In genomic region chr11:65113839-65114238, GRCh38 we compare ENCODE assay signal across 12 cellular contexts. TPM values are rescaled to one million over a fixed set of nuclear protein-coding genes. Genes with fewer than 3 reads are reported as not detected.
DNase-seq lines count a peak whose midpoint lies in the region; ATAC-seq, FAIRE-seq and TF ChIP-seq lines count a peak whose summit lies in the region.
"Had no signal": no experiment of that assay in that cellular context is flagged by ENCODE, and none has a peak within 500 bp of the region (broad histone marks: within the 10 kb centered on the region; RNA-seq: fewer than 3 reads in every experiment).

No MANE protein-coding gene starts in this region.

- H4K20me1 ChIP-seq in HepG2 (ENCODE audit: insufficient read depth, low read length): no peaks in the 10 kb centered on the region

- intact Hi-C loops in left ventricle myocardium inferior (cut with micrococcal nuclease): no loop called here
- intact Hi-C loops in left ventricle myocardium superior (cut with micrococcal nuclease): no loop called here
- intact Hi-C loops in activated T-helper 1 cell treated with anti-CD3 and anti-CD28 coated beads, Interleukin-12 subunit alpha, Interleukin-12 subunit beta, Interleukin-2, Interleukin-4 antibody, amounts not matched to agents 30 ng/mL and 10 ng/mL and 1 ng/mL, durations not matched to agents 14 hours and 24 hours and 36 hours (cut with micrococcal nuclease): loop anchor here (5.0 to 10.0 kb wide), 2 partner anchors 312 to 501 kb away; partner anchors contain the start of genes MAP3K11, MAP4K2 and PCNX3
- intact Hi-C loops in HepG2 (cut with micrococcal nuclease; ENCODE audit: unreplicated experiment): loop anchor here (2.0 kb wide), 1 partner anchor 67 kb away; the partner anchor contains the start of gene CAPN1
- intact Hi-C loops in thyroid gland (cut with DNase I): loop anchor here (5.0 to 10.0 kb wide), 3 partner anchors 68 to 199 kb away; partner anchors contain the start of genes ARL2, ATG2A and CAPN1

- peaks cover 77% of the 10 kb centered on the region for H3K4me1 ChIP-seq in left ventricle myocardium inferior
- peaks cover 37% of the 10 kb centered on the region for H3K4me1 ChIP-seq in HepG2 (ENCODE audit: insufficient read depth, low read length)
- peaks cover 37 to 48% of the 10 kb centered on the region in 2 donors for H3K4me1 ChIP-seq in thyroid gland

- H3K27ac ChIP-seq in left ventricle myocardium inferior (replicated peaks) (peak overlapping the region; percentile 84), HepG2 (ENCODE audit: extremely low read length, insufficient read depth, low read length) (no peak overlapping the region), thyroid gland (peak overlapping the region in 2 of 3 donors; percentile 39 to 74)
- H3K27ac ChIP-seq: SJSA1 had no signal

- H2AFZ ChIP-seq in HepG2 (ENCODE audit: low read length): no peak overlapping the region

- TF ChIP-seq EP300 in HepG2 (IDR thresholded peaks at IDR 0.05; ENCODE audit: low read depth in 2 of 2, low read length in 2 of 2) (no peak), HepG2 (CRISPR knock-in tag; IDR thresholded peaks at IDR 0.05; ENCODE audit: borderline replicate concordance) (no peak)

- no peaks in the 10 kb centered on the region for H3K27me3 ChIP-seq in left ventricle myocardium inferior (ENCODE audit: low read depth)
- H3K27me3 ChIP-seq in HepG2 (ENCODE audit: control insufficient read depth in 1 of 2, insufficient read depth in 2 of 2, low read length in 2 of 2): no peaks in the 10 kb centered on the region
- H3K27me3 ChIP-seq in thyroid gland: no peaks in the 10 kb centered on the region
- H3K27me3 ChIP-seq: MG63 had no signal

- no peak for TF ChIP-seq CTCF in left ventricle myocardium inferior (IDR thresholded peaks at IDR 0.05; ENCODE audit: borderline replicate concordance)
- no peak for TF ChIP-seq CTCF in HepG2 (CRISPR knock-in tag; IDR thresholded peaks at IDR 0.05)
- no peak for TF ChIP-seq CTCF in thyroid gland (IDR thresholded peaks at IDR 0.05)

- WGBS in HepG2 (ENCODE audit: low lambda C conversion rate): 90% methylated on average over 4 of the region's 6 CpGs
- 41 to 50% methylated on average over 6 of the region's 6 CpGs for WGBS in thyroid gland, 2 donors

- peak overlapping the region; percentile 37 for H3K27ac Mint-ChIP-seq in activated T-helper 1 cell treated with anti-CD3 and anti-CD28 coated beads, Interleukin-12 subunit alpha, Interleukin-12 subunit beta, Interleukin-2, Interleukin-4 antibody, amounts not matched to agents 30 ng/mL and 10 ng/mL and 1 ng/mL, durations not matched to agents 14 hours and 24 hours and 36 hours

- peak in 1 of 2 experiments; percentile 33; a peak in 2 of 4 replicates for TF ChIP-seq POLR2A in HepG2 (IDR thresholded peaks at IDR 0.05; ENCODE audit: insufficient read depth in 1 of 2, low read depth in 2 of 2, low read length in 2 of 2)
- TF ChIP-seq POLR2A in thyroid gland (IDR thresholded peaks at IDR 0.05): no peak

- peak overlapping the region; percentile 77 for H3K4me3 ChIP-seq in left ventricle myocardium inferior
- H3K4me3 ChIP-seq in HepG2 (replicated peaks in 1 of 3; ENCODE audit: insufficient read depth in 1 of 3, low read depth in 2 of 3, low read length in 3 of 3): peak overlapping the region in 1 of 3 experiments; percentile 95; a peak in 2 of 6 replicates
- no peak overlapping the region for H3K4me3 ChIP-seq in thyroid gland (replicated peaks in 1 of 3)
- H3K4me3 ChIP-seq: MG63, SJSA1 had no signal

- FAIRE-seq in HepG2 (lab: Jason Lieb, UNC): no peak
- FAIRE-seq: bronchial epithelial cell, islet of Langerhans had no signal

- DNase-seq in left ventricle myocardium inferior (no peak), left ventricle myocardium superior (no peak), HepG2 (ENCODE audit: low spot score) (no peak), thyroid gland (peak in 1 of 2 donors; percentile 19), COLO829 (ENCODE audit: low spot score) (no peak), DMS153 treated with DMSO at 0.1 percent for 48 hours (lab: John Stamatoyannopoulos, UW; ENCODE audit: unreplicated experiment) (no peak), occipital lobe (lab: John Stamatoyannopoulos, UW) (no peak)
- no peak for DNase-seq in activated T-helper 1 cell treated with anti-CD3 and anti-CD28 coated beads, Interleukin-12 subunit alpha, Interleukin-12 subunit beta, Interleukin-2, Interleukin-4 antibody, amounts not matched to agents 30 ng/mL and 10 ng/mL and 1 ng/mL, durations not matched to agents 14 hours and 24 hours and 36 hours (ENCODE audit: low spot score)
- DNase-seq: MG63 had no signal

- peaks cover 2% of the 10 kb centered on the region for H3K27me3 Mint-ChIP-seq in activated T-helper 1 cell treated with anti-CD3 and anti-CD28 coated beads, Interleukin-12 subunit alpha, Interleukin-12 subunit beta, Interleukin-2, Interleukin-4 antibody, amounts not matched to agents 30 ng/mL and 10 ng/mL and 1 ng/mL, durations not matched to agents 14 hours and 24 hours and 36 hours (ENCODE audit: insufficient read depth)

- H3K9me3 Mint-ChIP-seq in activated T-helper 1 cell treated with anti-CD3 and anti-CD28 coated beads, Interleukin-12 subunit alpha, Interleukin-12 subunit beta, Interleukin-2, Interleukin-4 antibody, amounts not matched to agents 30 ng/mL and 10 ng/mL and 1 ng/mL, durations not matched to agents 14 hours and 24 hours and 36 hours: no peaks in the 10 kb centered on the region

- POLR2A ChIA-PET in HepG2 (lab: Yijun Ruan, JAX): interaction anchor here (0.6 to 5.0 kb wide), 5 partner anchors 8 to 209 kb away, joined by 3 to 86 read pairs (median 53); partner anchors contain the start of genes FAU, MRPL49, SAC3D1 and SYVN1

- H3K9me3 ChIP-seq in left ventricle myocardium inferior (replicated peaks): no peaks in the 10 kb centered on the region
- no peaks in the 10 kb centered on the region for H3K9me3 ChIP-seq in HepG2 (ENCODE audit: low read length)
- H3K9me3 ChIP-seq in thyroid gland: no peaks in the 10 kb centered on the region
- H3K9me3 ChIP-seq: MG63, SJSA1 had no signal

- peak overlapping the region; percentile 96 for H3K4me2 ChIP-seq in HepG2 (ENCODE audit: low read depth, low read length)

- peaks cover 10% of the 10 kb centered on the region for H3K79me2 ChIP-seq in HepG2 (ENCODE audit: insufficient read depth, low read length)

- BruUV-seq in HepG2 (replicated peaks; lab: Mats Ljungman, UMichigan): TSS peak; percentile 44

- CTCF ChIA-PET in HepG2 (lab: Yijun Ruan, JAX; ENCODE audit: low intra/inter-chr PET ratio, low total read pairs): no interaction called here

- ATAC-seq in left ventricle myocardium superior (no peak), HepG2 (no peak)

- H3K36me3 ChIP-seq in left ventricle myocardium inferior: peaks cover 34% of the 10 kb centered on the region
- peaks cover 1 to 11% of the 10 kb centered on the region in 2 experiments; a peak in 4 of 5 replicates for H3K36me3 ChIP-seq in HepG2 (replicated peaks in 1 of 2; ENCODE audit: control insufficient read depth in 1 of 2, insufficient read depth in 2 of 2, low read length in 2 of 2)
- H3K36me3 ChIP-seq in thyroid gland: peaks cover 3 to 10% of the 10 kb centered on the region in 2 donors

- H3K4me3 Mint-ChIP-seq in activated T-helper 1 cell treated with anti-CD3 and anti-CD28 coated beads, Interleukin-12 subunit alpha, Interleukin-12 subunit beta, Interleukin-2, Interleukin-4 antibody, amounts not matched to agents 30 ng/mL and 10 ng/mL and 1 ng/mL, durations not matched to agents 14 hours and 24 hours and 36 hours: peak overlapping the region; percentile 92

- peaks cover 22% of the 10 kb centered on the region for H3K36me3 Mint-ChIP-seq in activated T-helper 1 cell treated with anti-CD3 and anti-CD28 coated beads, Interleukin-12 subunit alpha, Interleukin-12 subunit beta, Interleukin-2, Interleukin-4 antibody, amounts not matched to agents 30 ng/mL and 10 ng/mL and 1 ng/mL, durations not matched to agents 14 hours and 24 hours and 36 hours (ENCODE audit: low read depth)

- in situ Hi-C loops in HepG2 (cut with HindIII; ENCODE audit: extremely low pct_ligation_motif_present, low pct_unique_long_range_greater_than_20kb): loop anchor here (5.0 kb wide), 1 partner anchor 68 kb away; the partner anchor contains the start of gene CAPN1

- peaks cover 44% of the 10 kb centered on the region for H3K4me1 Mint-ChIP-seq in activated T-helper 1 cell treated with anti-CD3 and anti-CD28 coated beads, Interleukin-12 subunit alpha, Interleukin-12 subunit beta, Interleukin-2, Interleukin-4 antibody, amounts not matched to agents 30 ng/mL and 10 ng/mL and 1 ng/mL, durations not matched to agents 14 hours and 24 hours and 36 hours (ENCODE audit: low read depth)

- peak overlapping the region; percentile 84; the same call in 1 of the 2 replicates for H3K9ac ChIP-seq in HepG2 (ENCODE audit: insufficient read depth, low read depth, low read length)

- TF ChIP-seq RAD21 in HepG2 (CRISPR knock-in tag; IDR thresholded peaks at IDR 0.05): no peak

RNA-seq across cellular contexts. Expression of gene TM7SF2, which starts 2.2 kb away (rescaled TPM):
- total RNA-seq in left ventricle myocardium inferior: 56.7 TPM
- 112 TPM for total RNA-seq in left ventricle myocardium superior
- 32.2 and 32.8 TPM in 2 replicates for total RNA-seq in activated T-helper 1 cell treated with anti-CD3 and anti-CD28 coated beads, Interleukin-12 subunit alpha, Interleukin-12 subunit beta, Interleukin-2, Interleukin-4 antibody, amounts not matched to agents 30 ng/mL and 10 ng/mL and 1 ng/mL, durations not matched to agents 14 hours and 24 hours and 36 hours
- total RNA-seq in HepG2 (2016; rRNA removed; fragmentation: Illumina TruSeq; extraction: Trizol): 28.8 and 66.9 TPM in 2 replicates
- total RNA-seq in HepG2 (2016; cell fraction: cytosol; rRNA removed; fragmentation: Illumina TruSeq; extraction: Trizol; ENCODE audit: low read depth): 49.5 and 66.5 TPM in 2 replicates
- 29.7 and 70.5 TPM in 2 replicates for total RNA-seq in HepG2 (2016; cell fraction: insoluble cytoplasmic fraction; rRNA removed; fragmentation: Illumina TruSeq; extraction: Trizol)
- 64.7 and 77.2 TPM in 2 replicates for total RNA-seq in HepG2 (2016; cell fraction: membrane; rRNA removed; fragmentation: Illumina TruSeq; extraction: Trizol)
- total RNA-seq in HepG2 (2016; cell fraction: nucleus; rRNA removed; fragmentation: Illumina TruSeq; extraction: Trizol): 57.7 and 67.5 TPM in 2 replicates
- 56.0 and 75.6 TPM in 2 replicates for polyA plus RNA-seq in HepG2 (2011; rRNA removed)
- 60.6 and 76.1 TPM in 2 replicates for polyA plus RNA-seq in HepG2 (2011; cell fraction: cytosol; rRNA removed)
- 104 and 129 TPM in 2 replicates for polyA plus RNA-seq in HepG2 (2011; cell fraction: nucleus; rRNA removed)
- 25.8 and 43.4 TPM in 2 replicates for polyA plus RNA-seq in HepG2 (2012)
- 66.7 and 89.2 TPM in 2 replicates for polyA plus RNA-seq in HepG2 (2016; cell fraction: cytosol; fragmentation: Illumina TruSeq; extraction: Trizol; ENCODE audit: low read depth)
- polyA plus RNA-seq in HepG2 (2016; cell fraction: insoluble cytoplasmic fraction; fragmentation: Illumina TruSeq; extraction: Trizol; ENCODE audit: low read depth): 41.3 and 42.6 TPM in 2 replicates
- 71.6 and 83.6 TPM in 2 replicates for polyA plus RNA-seq in HepG2 (2016; cell fraction: membrane; fragmentation: Illumina TruSeq; extraction: Trizol; ENCODE audit: low read depth)
- 137 and 142 TPM in 2 replicates for polyA plus RNA-seq in HepG2 (2016; cell fraction: nucleus; fragmentation: Illumina TruSeq; extraction: Trizol; ENCODE audit: insufficient read depth, low read depth)
- 18.1 and 162 TPM in 2 replicates for polyA minus RNA-seq in HepG2 (2011; rRNA and poly(A)+ RNA removed; ENCODE audit: low replicate concordance)
- 25.1 and 27.4 TPM in 2 replicates for polyA minus RNA-seq in HepG2 (2011; cell fraction: cytosol; rRNA and poly(A)+ RNA removed)
- polyA minus RNA-seq in HepG2 (2011; cell fraction: nucleus; rRNA and poly(A)+ RNA removed): 28.7 and 33.4 TPM in 2 replicates
- total RNA-seq in thyroid gland: 10 to 100 TPM; 20.0 to 99.4 (median 53.5) TPM
- 54.3 TPM for total RNA-seq in occipital lobe

RNA-seq across cellular contexts. Expression of gene ZNHIT2, which starts 3.7 kb away (rescaled TPM):
- total RNA-seq in left ventricle myocardium inferior (6.1 TPM), left ventricle myocardium superior (5.5 TPM), HepG2 (2016; rRNA removed; fragmentation: Illumina TruSeq; extraction: Trizol) (5.7 and 6.5 TPM in 2 replicates), thyroid gland (10 to 100 TPM; 17.3 to 38.5 (median 25.9) TPM), occipital lobe (4.7 TPM)
- 20.8 and 22.1 TPM in 2 replicates for total RNA-seq in activated T-helper 1 cell treated with anti-CD3 and anti-CD28 coated beads, Interleukin-12 subunit alpha, Interleukin-12 subunit beta, Interleukin-2, Interleukin-4 antibody, amounts not matched to agents 30 ng/mL and 10 ng/mL and 1 ng/mL, durations not matched to agents 14 hours and 24 hours and 36 hours
- total RNA-seq in HepG2 (2016; cell fraction: cytosol; rRNA removed; fragmentation: Illumina TruSeq; extraction: Trizol; ENCODE audit: low read depth): 2.9 and 4.3 TPM in 2 replicates
- 5.4 and 6.3 TPM in 2 replicates for total RNA-seq in HepG2 (2016; cell fraction: insoluble cytoplasmic fraction; rRNA removed; fragmentation: Illumina TruSeq; extraction: Trizol)
- total RNA-seq in HepG2 (2016; cell fraction: membrane; rRNA removed; fragmentation: Illumina TruSeq; extraction: Trizol): 3.5 and 4.3 TPM in 2 replicates
- total RNA-seq in HepG2 (2016; cell fraction: nucleus; rRNA removed; fragmentation: Illumina TruSeq; extraction: Trizol): 3.6 and 3.9 TPM in 2 replicates
- polyA plus RNA-seq in HepG2 (2011; rRNA removed): 1.1 TPM in 2 replicates
- polyA plus RNA-seq in HepG2 (2011; cell fraction: cytosol; rRNA removed): 0.86 and 2.0 TPM in 2 replicates
- 1.7 and 2.2 TPM in 2 replicates for polyA plus RNA-seq in HepG2 (2011; cell fraction: nucleus; rRNA removed)
- 1.6 and 2.5 TPM in 2 replicates for polyA plus RNA-seq in HepG2 (2012)
- 3.0 and 3.1 TPM in 2 replicates for polyA plus RNA-seq in HepG2 (2016; cell fraction: cytosol; fragmentation: Illumina TruSeq; extraction: Trizol; ENCODE audit: low read depth)
- 4.0 and 4.7 TPM in 2 replicates for polyA plus RNA-seq in HepG2 (2016; cell fraction: insoluble cytoplasmic fraction; fragmentation: Illumina TruSeq; extraction: Trizol; ENCODE audit: low read depth)
- polyA plus RNA-seq in HepG2 (2016; cell fraction: membrane; fragmentation: Illumina TruSeq; extraction: Trizol; ENCODE audit: low read depth): 2.8 and 2.9 TPM in 2 replicates
- polyA plus RNA-seq in HepG2 (2016; cell fraction: nucleus; fragmentation: Illumina TruSeq; extraction: Trizol; ENCODE audit: insufficient read depth, low read depth): 6.2 and 6.5 TPM in 2 replicates
- 3.0 and 5.8 TPM in 2 replicates for polyA minus RNA-seq in HepG2 (2011; rRNA and poly(A)+ RNA removed; ENCODE audit: low replicate concordance)
- 2.4 and 3.3 TPM in 2 replicates for polyA minus RNA-seq in HepG2 (2011; cell fraction: cytosol; rRNA and poly(A)+ RNA removed)
- polyA minus RNA-seq in HepG2 (2011; cell fraction: nucleus; rRNA and poly(A)+ RNA removed): 0.75 and 4.1 TPM in 2 replicates

RNA-seq across cellular contexts. Expression of gene FAU, which starts 8.1 kb away (rescaled TPM):
- 629 TPM for total RNA-seq in left ventricle myocardium inferior
- total RNA-seq in left ventricle myocardium superior: 724 TPM
- total RNA-seq in activated T-helper 1 cell treated with anti-CD3 and anti-CD28 coated beads, Interleukin-12 subunit alpha, Interleukin-12 subunit beta, Interleukin-2, Interleukin-4 antibody, amounts not matched to agents 30 ng/mL and 10 ng/mL and 1 ng/mL, durations not matched to agents 14 hours and 24 hours and 36 hours: 1,004 and 1,020 TPM in 2 replicates
- total RNA-seq in HepG2 (2016; rRNA removed; fragmentation: Illumina TruSeq; extraction: Trizol): 869 and 1,024 TPM in 2 replicates
- total RNA-seq in HepG2 (2016; cell fraction: cytosol; rRNA removed; fragmentation: Illumina TruSeq; extraction: Trizol; ENCODE audit: low read depth): 647 and 670 TPM in 2 replicates
- 906 and 1,117 TPM in 2 replicates for total RNA-seq in HepG2 (2016; cell fraction: insoluble cytoplasmic fraction; rRNA removed; fragmentation: Illumina TruSeq; extraction: Trizol)
- total RNA-seq in HepG2 (2016; cell fraction: membrane; rRNA removed; fragmentation: Illumina TruSeq; extraction: Trizol): 759 and 784 TPM in 2 replicates
- total RNA-seq in HepG2 (2016; cell fraction: nucleus; rRNA removed; fragmentation: Illumina TruSeq; extraction: Trizol): 357 and 372 TPM in 2 replicates
- 374 and 392 TPM in 2 replicates for polyA plus RNA-seq in HepG2 (2011; rRNA removed)
- 479 and 733 TPM in 2 replicates for polyA plus RNA-seq in HepG2 (2011; cell fraction: cytosol; rRNA removed)
- 228 and 230 TPM in 2 replicates for polyA plus RNA-seq in HepG2 (2011; cell fraction: nucleus; rRNA removed)
- polyA plus RNA-seq in HepG2 (2012): 713 and 760 TPM in 2 replicates
- polyA plus RNA-seq in HepG2 (2016; cell fraction: cytosol; fragmentation: Illumina TruSeq; extraction: Trizol; ENCODE audit: low read depth): 645 and 677 TPM in 2 replicates
- polyA plus RNA-seq in HepG2 (2016; cell fraction: insoluble cytoplasmic fraction; fragmentation: Illumina TruSeq; extraction: Trizol; ENCODE audit: low read depth): 876 and 937 TPM in 2 replicates
- 684 and 723 TPM in 2 replicates for polyA plus RNA-seq in HepG2 (2016; cell fraction: membrane; fragmentation: Illumina TruSeq; extraction: Trizol; ENCODE audit: low read depth)
- 488 and 523 TPM in 2 replicates for polyA plus RNA-seq in HepG2 (2016; cell fraction: nucleus; fragmentation: Illumina TruSeq; extraction: Trizol; ENCODE audit: insufficient read depth, low read depth)
- polyA minus RNA-seq in HepG2 (2011; rRNA and poly(A)+ RNA removed; ENCODE audit: low replicate concordance): 284 and 286 TPM in 2 replicates
- 148 and 154 TPM in 2 replicates for polyA minus RNA-seq in HepG2 (2011; cell fraction: cytosol; rRNA and poly(A)+ RNA removed)
- polyA minus RNA-seq in HepG2 (2011; cell fraction: nucleus; rRNA and poly(A)+ RNA removed): 68.0 and 81.7 TPM in 2 replicates
- 1,000 to 10,000 TPM in 1 of 4 donors, 100 to 1,000 TPM in 3; 524 to 2,189 (median 600) TPM for total RNA-seq in thyroid gland
- total RNA-seq in occipital lobe: 180 TPM

RNA-seq across cellular contexts. Expression of gene MRPL49, which starts 8.3 kb away (rescaled TPM):
- 32.1 TPM for total RNA-seq in left ventricle myocardium inferior
- total RNA-seq in left ventricle myocardium superior: 33.7 TPM
- 76.0 and 76.4 TPM in 2 replicates for total RNA-seq in activated T-helper 1 cell treated with anti-CD3 and anti-CD28 coated beads, Interleukin-12 subunit alpha, Interleukin-12 subunit beta, Interleukin-2, Interleukin-4 antibody, amounts not matched to agents 30 ng/mL and 10 ng/mL and 1 ng/mL, durations not matched to agents 14 hours and 24 hours and 36 hours
- total RNA-seq in HepG2 (2016; rRNA removed; fragmentation: Illumina TruSeq; extraction: Trizol): 53.3 and 63.2 TPM in 2 replicates
- 9.5 and 10.0 TPM in 2 replicates for total RNA-seq in HepG2 (2016; cell fraction: cytosol; rRNA removed; fragmentation: Illumina TruSeq; extraction: Trizol; ENCODE audit: low read depth)
- total RNA-seq in HepG2 (2016; cell fraction: insoluble cytoplasmic fraction; rRNA removed; fragmentation: Illumina TruSeq; extraction: Trizol): 54.6 and 65.9 TPM in 2 replicates
- total RNA-seq in HepG2 (2016; cell fraction: membrane; rRNA removed; fragmentation: Illumina TruSeq; extraction: Trizol): 26.1 and 26.5 TPM in 2 replicates
- total RNA-seq in HepG2 (2016; cell fraction: nucleus; rRNA removed; fragmentation: Illumina TruSeq; extraction: Trizol): 17.5 and 18.4 TPM in 2 replicates
- polyA plus RNA-seq in HepG2 (2011; rRNA removed): 39.2 and 41.4 TPM in 2 replicates
- 45.2 and 53.6 TPM in 2 replicates for polyA plus RNA-seq in HepG2 (2011; cell fraction: cytosol; rRNA removed)
- polyA plus RNA-seq in HepG2 (2011; cell fraction: nucleus; rRNA removed): 10.1 and 14.8 TPM in 2 replicates
- polyA plus RNA-seq in HepG2 (2012): 19.0 and 22.8 TPM in 2 replicates
- 7.7 TPM in 2 replicates for polyA plus RNA-seq in HepG2 (2016; cell fraction: cytosol; fragmentation: Illumina TruSeq; extraction: Trizol; ENCODE audit: low read depth)
- polyA plus RNA-seq in HepG2 (2016; cell fraction: insoluble cytoplasmic fraction; fragmentation: Illumina TruSeq; extraction: Trizol; ENCODE audit: low read depth): 66.0 and 68.9 TPM in 2 replicates
- 17.1 and 17.2 TPM in 2 replicates for polyA plus RNA-seq in HepG2 (2016; cell fraction: membrane; fragmentation: Illumina TruSeq; extraction: Trizol; ENCODE audit: low read depth)
- 27.1 and 27.9 TPM in 2 replicates for polyA plus RNA-seq in HepG2 (2016; cell fraction: nucleus; fragmentation: Illumina TruSeq; extraction: Trizol; ENCODE audit: insufficient read depth, low read depth)
- 32.3 and 86.6 TPM in 2 replicates for polyA minus RNA-seq in HepG2 (2011; rRNA and poly(A)+ RNA removed; ENCODE audit: low replicate concordance)
- polyA minus RNA-seq in HepG2 (2011; cell fraction: cytosol; rRNA and poly(A)+ RNA removed): 14.0 and 16.4 TPM in 2 replicates
- 11.6 and 13.6 TPM in 2 replicates for polyA minus RNA-seq in HepG2 (2011; cell fraction: nucleus; rRNA and poly(A)+ RNA removed)
- 100 to 1,000 TPM in 2 of 4 donors, 10 to 100 TPM in 2; 70.9 to 112 (median 91.6) TPM for total RNA-seq in thyroid gland
- total RNA-seq in occipital lobe: 26.4 TPM

RNA-seq across cellular contexts. Expression of gene VPS51, which starts 17.8 kb away (rescaled TPM):
- total RNA-seq in left ventricle myocardium inferior (92.2 TPM), left ventricle myocardium superior (84.8 TPM), HepG2 (2016; rRNA removed; fragmentation: Illumina TruSeq; extraction: Trizol) (57.4 and 76.3 TPM in 2 replicates), thyroid gland (100 to 1,000 TPM; 222 to 608 (median 469) TPM), occipital lobe (215 TPM)
- total RNA-seq in activated T-helper 1 cell treated with anti-CD3 and anti-CD28 coated beads, Interleukin-12 subunit alpha, Interleukin-12 subunit beta, Interleukin-2, Interleukin-4 antibody, amounts not matched to agents 30 ng/mL and 10 ng/mL and 1 ng/mL, durations not matched to agents 14 hours and 24 hours and 36 hours: 137 and 139 TPM in 2 replicates
- total RNA-seq in HepG2 (2016; cell fraction: cytosol; rRNA removed; fragmentation: Illumina TruSeq; extraction: Trizol; ENCODE audit: low read depth): 19.9 and 21.8 TPM in 2 replicates
- 57.9 and 73.3 TPM in 2 replicates for total RNA-seq in HepG2 (2016; cell fraction: insoluble cytoplasmic fraction; rRNA removed; fragmentation: Illumina TruSeq; extraction: Trizol)
- 41.6 and 45.8 TPM in 2 replicates for total RNA-seq in HepG2 (2016; cell fraction: membrane; rRNA removed; fragmentation: Illumina TruSeq; extraction: Trizol)
- 39.3 and 42.6 TPM in 2 replicates for total RNA-seq in HepG2 (2016; cell fraction: nucleus; rRNA removed; fragmentation: Illumina TruSeq; extraction: Trizol)
- 90.6 and 104 TPM in 2 replicates for polyA plus RNA-seq in HepG2 (2011; rRNA removed)
- polyA plus RNA-seq in HepG2 (2011; cell fraction: cytosol; rRNA removed): 71.6 and 122 TPM in 2 replicates
- polyA plus RNA-seq in HepG2 (2011; cell fraction: nucleus; rRNA removed): 109 and 133 TPM in 2 replicates
- 63.3 and 65.8 TPM in 2 replicates for polyA plus RNA-seq in HepG2 (2012)
- polyA plus RNA-seq in HepG2 (2016; cell fraction: cytosol; fragmentation: Illumina TruSeq; extraction: Trizol; ENCODE audit: low read depth): 10.5 and 13.0 TPM in 2 replicates
- polyA plus RNA-seq in HepG2 (2016; cell fraction: insoluble cytoplasmic fraction; fragmentation: Illumina TruSeq; extraction: Trizol; ENCODE audit: low read depth): 57.3 and 57.6 TPM in 2 replicates
- 31.4 and 34.7 TPM in 2 replicates for polyA plus RNA-seq in HepG2 (2016; cell fraction: membrane; fragmentation: Illumina TruSeq; extraction: Trizol; ENCODE audit: low read depth)
- polyA plus RNA-seq in HepG2 (2016; cell fraction: nucleus; fragmentation: Illumina TruSeq; extraction: Trizol; ENCODE audit: insufficient read depth, low read depth): 69.3 and 82.4 TPM in 2 replicates
- polyA minus RNA-seq in HepG2 (2011; rRNA and poly(A)+ RNA removed; ENCODE audit: low replicate concordance): 231 and 328 TPM in 2 replicates
- polyA minus RNA-seq in HepG2 (2011; cell fraction: cytosol; rRNA and poly(A)+ RNA removed): 114 and 132 TPM in 2 replicates
- 53.6 and 55.8 TPM in 2 replicates for polyA minus RNA-seq in HepG2 (2011; cell fraction: nucleus; rRNA and poly(A)+ RNA removed)

Comparison
In these comparisons a context has a peak if more than half of its experiments do, and no peak if none do; other contexts are left out.
1. intact Hi-C loops: an anchor here in activated T-helper 1 cell treated with anti-CD3 and anti-CD28 coated beads, Interleukin-12 subunit alpha, Interleukin-12 subunit beta, Interleukin-2, Interleukin-4 antibody, amounts not matched to agents 30 ng/mL and 10 ng/mL and 1 ng/mL, durations not matched to agents 14 hours and 24 hours and 36 hours (5.0 to 10.0 kb wide), HepG2 (2.0 kb wide) and thyroid gland (5.0 to 10.0 kb wide); none called in left ventricle myocardium inferior and left ventricle myocardium superior.